16 cellular contexts compared by ENCODE assay signal in the genomic region with DNA sequence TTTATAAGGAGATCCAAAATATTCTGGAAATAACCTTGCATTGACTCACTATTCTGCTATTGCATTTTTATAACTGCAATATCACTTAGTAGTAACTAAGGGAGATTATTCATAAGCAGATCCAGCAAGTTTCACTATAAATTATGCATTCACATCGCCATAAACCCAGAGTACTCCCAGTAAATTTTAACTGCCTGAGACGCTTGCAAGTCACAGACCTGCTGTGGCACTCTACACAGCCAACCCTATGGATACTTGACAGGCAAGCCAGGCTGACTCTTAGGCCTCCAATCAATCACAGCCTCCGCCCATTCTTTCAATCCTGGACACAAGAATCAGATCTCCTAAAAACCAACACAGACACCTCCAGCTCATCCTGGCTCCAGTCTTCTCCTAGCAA. TPM values are rescaled to one million over a fixed set of nuclear protein-coding genes. Genes with fewer than 3 reads are reported as not detected.
DNase-seq lines count a peak whose midpoint lies in the region; ATAC-seq and TF ChIP-seq lines count a peak whose summit lies in the region.
"Had no signal": no experiment of that assay in that cellular context is flagged by ENCODE, and none has a peak within 500 bp of the region (broad histone marks: within the 10 kb centered on the region; RNA-seq: fewer than 3 reads in every experiment).

No MANE protein-coding gene starts in this region.

- H3K4me3 ChIP-seq in heart left ventricle (no peak overlapping the region), colonic mucosa (no peak overlapping the region), mucosa of descending colon (no peak overlapping the region), vagina (no peak overlapping the region)

- peak overlapping the region in 10 of 12 donors; percentile 3 to 81 (median 30) for H3K27ac ChIP-seq in heart left ventricle
- H3K27ac ChIP-seq in colonic mucosa, result peak overlapping the region; percentile 0
- H3K27ac ChIP-seq in vagina, result peak overlapping the region; percentile 66

- H3K36me3 ChIP-seq in heart left ventricle (no peaks in the 10 kb centered on the region), colonic mucosa (no peaks in the 10 kb centered on the region), mucosa of descending colon (ENCODE audit: low read depth) (no peaks in the 10 kb centered on the region), vagina (no peaks in the 10 kb centered on the region)

- intact Hi-C loops in heart left ventricle (cut with DNase I) (no loop called here), Right ventricle myocardium inferior (cut with DNase I) (loop anchor here (5.0 kb wide), 1 partner anchor 34 kb away; no protein-coding TSS in a partner anchor), colonic mucosa (cut with DNase I) (no loop called here), mucosa of descending colon (cut with DNase I, micrococcal nuclease) (no loop called here), vagina (cut with DNase I) (no loop called here)

- no peaks in the 10 kb centered on the region for H3K27me3 ChIP-seq in heart left ventricle
- no peaks in the 10 kb centered on the region for H3K27me3 ChIP-seq in colonic mucosa
- H3K27me3 ChIP-seq in vagina, result no peaks in the 10 kb centered on the region

- H3K9me3 ChIP-seq in heart left ventricle (no peaks in the 10 kb centered on the region), colonic mucosa (no peaks in the 10 kb centered on the region), mucosa of descending colon (no peaks in the 10 kb centered on the region), vagina (no peaks in the 10 kb centered on the region)

- H3K9me3 Mint-ChIP-seq in stimulated activated effector memory CD8-positive, alpha-beta T cell treated with anti-CD3 and anti-CD28 coated beads, Interleukin-12 subunit alpha, Interleukin-12 subunit beta, amount 100 ng/mL, for 72 hours, result no peaks in the 10 kb centered on the region
- H3K9me3 Mint-ChIP-seq: natural killer cell treated with Interleukin-12 subunit alpha and Interleukin-12 subunit beta and Interleukin-15 and Interleukin-18, amount 100 ng/mL, for 72 hours had no signal

- no peak for ATAC-seq in heart left ventricle
- no peak for ATAC-seq in Right ventricle myocardium inferior
- ATAC-seq in mucosa of descending colon, result peak; percentile 92
- no peak for ATAC-seq in HG02870 (IDR thresholded peaks at IDR 0.05; ENCODE audit: unreplicated experiment)
- no peak for ATAC-seq in stimulated activated effector memory CD8-positive, alpha-beta T cell treated with anti-CD3 and anti-CD28 coated beads, Interleukin-12 subunit alpha, Interleukin-12 subunit beta, amount 100 ng/mL, for 72 hours
- ATAC-seq: natural killer cell treated with Interleukin-12 subunit alpha and Interleukin-12 subunit beta and Interleukin-15 and Interleukin-18, amount 100 ng/mL, for 72 hours; Panc1 had no signal

- no peaks in the 10 kb centered on the region for H3K36me3 Mint-ChIP-seq in stimulated activated effector memory CD8-positive, alpha-beta T cell treated with anti-CD3 and anti-CD28 coated beads, Interleukin-12 subunit alpha, Interleukin-12 subunit beta, amount 100 ng/mL, for 72 hours
- H3K36me3 Mint-ChIP-seq: natural killer cell treated with Interleukin-12 subunit alpha and Interleukin-12 subunit beta and Interleukin-15 and Interleukin-18, amount 100 ng/mL, for 72 hours had no signal

- H3K4me1 Mint-ChIP-seq in stimulated activated effector memory CD8-positive, alpha-beta T cell treated with anti-CD3 and anti-CD28 coated beads, Interleukin-12 subunit alpha, Interleukin-12 subunit beta, amount 100 ng/mL, for 72 hours, result peaks cover 25% of the 10 kb centered on the region

- H3K4me3 Mint-ChIP-seq in stimulated activated effector memory CD8-positive, alpha-beta T cell treated with anti-CD3 and anti-CD28 coated beads, Interleukin-12 subunit alpha, Interleukin-12 subunit beta, amount 100 ng/mL, for 72 hours, result no peak overlapping the region
- H3K4me3 Mint-ChIP-seq: natural killer cell treated with Interleukin-12 subunit alpha and Interleukin-12 subunit beta and Interleukin-15 and Interleukin-18, amount 100 ng/mL, for 72 hours had no signal

- TF ChIP-seq CTCF in heart left ventricle (IDR thresholded peaks at IDR 0.05) (no peak), colonic mucosa (IDR thresholded peaks at IDR 0.05) (no peak), mucosa of descending colon (IDR thresholded peaks at IDR 0.05) (no peak), vagina (IDR thresholded peaks at IDR 0.05) (no peak)

- no peak overlapping the region for H3K27ac Mint-ChIP-seq in stimulated activated effector memory CD8-positive, alpha-beta T cell treated with anti-CD3 and anti-CD28 coated beads, Interleukin-12 subunit alpha, Interleukin-12 subunit beta, amount 100 ng/mL, for 72 hours

- no peak for TF ChIP-seq POLR2A in heart left ventricle (IDR thresholded peaks at IDR 0.05)
- no peak for TF ChIP-seq POLR2A in vagina (IDR thresholded peaks at IDR 0.05)

- H3K9ac ChIP-seq in colonic mucosa (ENCODE audit: low read depth in 2 of 2, low read length in 2 of 2), result no peak overlapping the region

- peaks cover 5 to 77% (median 39%) of the 10 kb centered on the region in 12 donors for H3K4me1 ChIP-seq in heart left ventricle
- H3K4me1 ChIP-seq in colonic mucosa, result no peaks in the 10 kb centered on the region
- H3K4me1 ChIP-seq in mucosa of descending colon (ENCODE audit: low read depth), result peaks cover 6% of the 10 kb centered on the region
- H3K4me1 ChIP-seq in vagina, result peaks cover 87% of the 10 kb centered on the region

- 87 to 94% (median 92%) methylated on average over 3 of the region's 3 CpGs for WGBS in heart left ventricle, 4 donors

- DNase-seq in heart left ventricle (no peak), Right ventricle myocardium inferior (ENCODE audit: missing footprints) (no peak), colonic mucosa (peak; percentile 32), mucosa of descending colon (peak in 1 of 3 donors; percentile 32), vagina (ENCODE audit: extremely low spot score in 2 of 2) (no peak), pons (ENCODE audit: low spot score) (no peak)
- DNase-seq in stimulated activated effector memory CD8-positive, alpha-beta T cell treated with anti-CD3 and anti-CD28 coated beads, Interleukin-12 subunit alpha, Interleukin-12 subunit beta, amount 100 ng/mL, for 72 hours (ENCODE audit: low spot score in 2 of 2), result no peak
- DNase-seq: activated CD4-positive, alpha-beta T cell treated with anti-CD3 and anti-CD28 coated beads, Interleukin-2, amount 50 U/mL, for 48 hours; anterior cingulate cortex; left cardiac atrium; NCI-H1105; NCI-H345; T1000 had no signal

RNA-seq across cellular contexts. Expression of gene USP31, which starts 28.2 kb away (rescaled TPM):
- total RNA-seq in heart left ventricle (10 to 100 TPM; 19.1 to 49.9 (median 23.8) TPM), Right ventricle myocardium inferior (26.8 TPM), colonic mucosa (1 to 10 TPM; 5.9 to 9.8 TPM), mucosa of descending colon (10 to 100 TPM in 1 of 3 donors, 1 to 10 TPM in 2; 6.5 to 15.1 (median 7.7) TPM), vagina (32.2 TPM)
- 10 to 100 TPM in 1 of 2 donors, 1 to 10 TPM in 1; 9.2 to 48.2 TPM for polyA plus RNA-seq in heart left ventricle

Comparison
In these comparisons a context has a peak if more than half of its experiments do, and no peak if none do; other contexts are left out.
1. H3K27ac ChIP-seq: peak in every context shown above with its lines; median percentile 66 in vagina; 30 in heart left ventricle; 0 in colonic mucosa.